8 cellular contexts compared by ENCODE assay signal in genomic region chr6:99614430-99615161, GRCh38. TPM values are rescaled to one million over a fixed set of nuclear protein-coding genes. Genes with fewer than 3 reads are reported as not detected.
DNase-seq lines count a peak whose midpoint lies in the region; ATAC-seq and TF ChIP-seq lines count a peak whose summit lies in the region.

No MANE protein-coding gene starts in this region.

- H3K9ac ChIP-seq in HUES6 (ENCODE audit: low read length), result no peak overlapping the region

- H3K9me3 ChIP-seq in HUES6 (ENCODE audit: control insufficient read depth, insufficient read depth, low read depth, low read length), result peaks cover 8% of the 10 kb centered on the region; the same call in 1 of the 2 replicates
- H3K9me3 ChIP-seq in suprapubic skin, result no peaks in the 10 kb centered on the region

- H3K4me3 ChIP-seq in HUES6 (ENCODE audit: low read depth, low read length) (peak overlapping the region; percentile 70), suprapubic skin (peak overlapping the region; percentile 65)

- ATAC-seq in activated B cell treated with CpG ODN at 0.5 μM for 24 hours (ENCODE audit: low read depth), result no peak
- ATAC-seq in HG03520 (IDR thresholded peaks at IDR 0.05; ENCODE audit: unreplicated experiment), result no peak

- DNase-seq in stimulated activated CD4-positive, alpha-beta T cell treated with anti-CD3 and anti-CD28 coated beads, Interleukin-4, amount 100 ng/mL, for 1 hour, result peak; percentile 28
- no peak for DNase-seq in stimulated activated CD4-positive, alpha-beta T cell treated with anti-CD3 and anti-CD28 coated beads, Interleukin-2, amount 100 ng/mL, for 48 hours
- DNase-seq in activated B cell treated with CpG ODN at 0.5 μM for 24 hours (no peak), islet precursor cell (peak; percentile 77), suprapubic skin (ENCODE audit: low spot score in 2 of 2) (no peak), ureter (ENCODE audit: low spot score) (no peak)

- peaks cover 25% of the 10 kb centered on the region for H3K4me1 ChIP-seq in HUES6 (ENCODE audit: control insufficient read depth, insufficient read depth, low read length)
- H3K4me1 ChIP-seq in suprapubic skin, result peaks cover 32% of the 10 kb centered on the region

- H3K4me1 Mint-ChIP-seq in activated B cell treated with CpG ODN at 0.5 μM for 24 hours, result peaks cover 17% of the 10 kb centered on the region

- H3K27me3 ChIP-seq in HUES6 (ENCODE audit: control insufficient read depth, insufficient read depth, low read length), result peaks cover 100% of the 10 kb centered on the region
- H3K27me3 ChIP-seq in suprapubic skin, result peaks cover 98% of the 10 kb centered on the region

- WGBS in suprapubic skin, result 8% methylated on average over 25 of the region's 53 CpGs

- no peaks in the 10 kb centered on the region for H3K9me3 Mint-ChIP-seq in activated B cell treated with CpG ODN at 0.5 μM for 24 hours

- TF ChIP-seq POLR2A in suprapubic skin (IDR thresholded peaks at IDR 0.05), result no peak

- peaks cover 67% of the 10 kb centered on the region for H3K27me3 Mint-ChIP-seq in activated B cell treated with CpG ODN at 0.5 μM for 24 hours

- peak overlapping the region; percentile 75 for H3K4me3 Mint-ChIP-seq in activated B cell treated with CpG ODN at 0.5 μM for 24 hours

- H3K36me3 Mint-ChIP-seq in activated B cell treated with CpG ODN at 0.5 μM for 24 hours (ENCODE audit: low read depth), result no peaks in the 10 kb centered on the region

- H3K27ac ChIP-seq in HUES6 (ENCODE audit: low read depth, low read length), result no peak overlapping the region
- no peak overlapping the region for H3K27ac ChIP-seq in suprapubic skin

- POLR2A ChIA-PET in activated B cell treated with CpG ODN at 0.5 μM for 24 hours (lab: Charles Lee), result interaction anchor here (1.5 kb wide), 1 partner anchor 26 kb away, joined by 4 read pairs; no protein-coding TSS in a partner anchor

- H3K36me3 ChIP-seq in HUES6 (ENCODE audit: control insufficient read depth, insufficient read depth, low read length) (no peaks in the 10 kb centered on the region), suprapubic skin (no peaks in the 10 kb centered on the region)

- TF ChIP-seq CTCF in activated B cell treated with CpG ODN at 0.5 μM for 24 hours (IDR thresholded peaks at IDR 0.05) (no peak), suprapubic skin (IDR thresholded peaks at IDR 0.05) (no peak)

- no peak overlapping the region for H3K27ac Mint-ChIP-seq in activated B cell treated with CpG ODN at 0.5 μM for 24 hours

- intact Hi-C loops in activated B cell treated with CpG ODN at 0.5 μM for 24 hours (cut with micrococcal nuclease), result loop anchor here (1.0 to 5.0 kb wide), 2 partner anchors 11 to 853 kb away; no protein-coding TSS in a partner anchor

- CTCF ChIA-PET in activated B cell treated with CpG ODN at 0.5 μM for 24 hours (lab: Charles Lee), result interaction anchor here (0.9 to 1.2 kb wide), 2 partner anchors 9 to 147 kb away, joined by 3 read pairs; no protein-coding TSS in a partner anchor

- no peak for TF ChIP-seq EP300 in suprapubic skin (IDR thresholded peaks at IDR 0.05)

RNA-seq across cellular contexts. Expression of gene PRDM13, which starts 8.0 kb away (rescaled TPM):
- 0.07 TPM in 1 of 2 replicates, not detected in the other for total RNA-seq in activated B cell treated with CpG ODN at 0.5 μM for 24 hours
- not detected for total RNA-seq in suprapubic skin
- not detected for total RNA-seq in ureter

RNA-seq across cellular contexts. Expression of gene CCNC, which starts 46.1 kb away (rescaled TPM):
- total RNA-seq in activated B cell treated with CpG ODN at 0.5 μM for 24 hours (50.4 and 51.6 TPM in 2 replicates), suprapubic skin (10 to 100 TPM; 38.4 to 63.4 (median 46.5) TPM), ureter (44.6 TPM)

Comparison
In these comparisons a context has a peak if more than half of its experiments do, and no peak if none do; other contexts are left out.
1. DNase-seq: peak in stimulated activated CD4-positive, alpha-beta T cell treated with anti-CD3 and anti-CD28 coated beads, Interleukin-4, amount 100 ng/mL, for 1 hour (single experiment) and islet precursor cell (single experiment); none in stimulated activated CD4-positive, alpha-beta T cell treated with anti-CD3 and anti-CD28 coated beads, Interleukin-2, amount 100 ng/mL, for 48 hours (0 of 2), activated B cell treated with CpG ODN at 0.5 μM for 24 hours (single experiment), suprapubic skin (0 of 2) and ureter (single experiment).